ENCODE assay signal across 22 cellular contexts in genomic region chr2:219698684-219699439, GRCh38.
DNase-seq lines count a peak whose midpoint lies in the region; ATAC-seq, FAIRE-seq and TF ChIP-seq lines count a peak whose summit lies in the region.
"Had no signal": no experiment of that assay in that cellular context is flagged by ENCODE, and none has a peak within 500 bp of the region (broad histone marks: within the 10 kb centered on the region; RNA-seq: fewer than 3 reads in every experiment).

No MANE protein-coding gene starts in this region.

- peaks cover 15% of the 10 kb centered on the region for H3K4me1 ChIP-seq in A673 (ENCODE audit: insufficient read depth, low read length, poor library complexity, severe bottlenecking)
- H3K4me1 ChIP-seq in HCT116 (ENCODE audit: control insufficient read depth in 1 of 2, insufficient read depth in 2 of 2, low read length in 2 of 2), result peaks cover 86 to 100% of the 10 kb centered on the region in 2 experiments
- peaks cover 0 to 10% (median 6%) of the 10 kb centered on the region in 4 experiments; a peak in 4 of 7 replicates for H3K4me1 ChIP-seq in H1 (replicated peaks in 1 of 4; ENCODE audit: control insufficient read depth in 3 of 4, insufficient read depth in 4 of 4, low read length in 3 of 4)
- H3K4me1 ChIP-seq: left lung, Peyer's patch, prostate gland, thyroid gland had no signal

- TF ChIP-seq POLR2A in HCT116 (IDR thresholded peaks at IDR 0.05; ENCODE audit: borderline replicate concordance, extremely low read depth, insufficient read depth, insufficient read length) (no peak), H1 (IDR thresholded peaks at IDR 0.05; ENCODE audit: control extremely low read depth in 1 of 2, low read depth in 2 of 2, low read length in 2 of 2) (no peak)

- no peak overlapping the region for H2BK5ac ChIP-seq in H1 (ENCODE audit: low read depth, low read length)

- H3K36me3 ChIP-seq in A673 (ENCODE audit: insufficient read depth, low read length, poor library complexity, severe bottlenecking) (no peaks in the 10 kb centered on the region), HCT116 (ENCODE audit: control insufficient read depth in 1 of 2, insufficient read depth in 2 of 2, low read length in 2 of 2) (peaks cover 0 to 32% of the 10 kb centered on the region in 2 experiments; a peak in 2 of 4 replicates), H1 (ENCODE audit: control insufficient read depth in 2 of 4, insufficient read depth in 4 of 4, low read length in 3 of 4) (no peaks in the 10 kb centered on the region)
- H3K36me3 ChIP-seq: left lung, Peyer's patch, prostate gland, thyroid gland had no signal

- no peaks in the 10 kb centered on the region for H3K79me1 ChIP-seq in H1 (ENCODE audit: low read depth, low read length)

- peak; percentile 75 for DNase-seq in A673 (ENCODE audit: low spot score)
- DNase-seq in HCT116 (ENCODE audit: low read depth, low spot score), result peak; percentile 99
- DNase-seq in NCI-H748 treated with DMSO at 0.1 percent for 48 hours (lab: John Stamatoyannopoulos, UW), result peak; percentile 72
- DNase-seq in H1 (ENCODE audit: low read depth in 1 of 2, low spot score in 2 of 2), result no peak
- DNase-seq in kidney glomerular epithelial cell (lab: John Stamatoyannopoulos, UW), result no peak
- no peak for DNase-seq in NCI-H1092 treated with DMSO at 0.1 percent for 48 hours (lab: John Stamatoyannopoulos, UW)
- DNase-seq in cerebellar nuclear complex (lab: John Stamatoyannopoulos, UW), result no peak
- no peak for DNase-seq in midbrain (lab: John Stamatoyannopoulos, UW)
- DNase-seq: activated CD4-positive, alpha-beta memory T cell treated with anti-CD3 and anti-CD28 coated beads, Interleukin-2, amount 10 ng/mL, durations not matched to agents 7 days and 5 days; amygdala; DMS 273 treated with DMSO at 0.1 percent for 48 hours; effector CD8-positive, alpha-beta T cell; glutamatergic neuron; KG1; left lung; NCI-H1048; Peyer's patch; SK-N-SH; stimulated activated naive CD4-positive, alpha-beta T cell treated with Interleukin-2 at 50 U/mL for 16 hours; thyroid gland had no signal

- peaks cover 98% of the 10 kb centered on the region for H3K79me2 ChIP-seq in HCT116 (ENCODE audit: insufficient read depth, low read length)
- no peaks in the 10 kb centered on the region for H3K79me2 ChIP-seq in H1 (ENCODE audit: control insufficient read depth in 1 of 2, insufficient read depth in 2 of 2, low read length in 2 of 2)

- no peak for TF ChIP-seq EP300 in H1 (IDR thresholded peaks at IDR 0.05; ENCODE audit: borderline replicate concordance in 1 of 2, low read depth in 2 of 2, low read length in 2 of 2)

- no peaks in the 10 kb centered on the region for H4K20me1 ChIP-seq in HCT116 (ENCODE audit: insufficient read depth)
- H4K20me1 ChIP-seq in H1 (replicated peaks in 1 of 2; ENCODE audit: control insufficient read depth in 1 of 2, insufficient read depth in 2 of 2, low read length in 2 of 2), result no peaks in the 10 kb centered on the region

- H2BK12ac ChIP-seq in H1 (ENCODE audit: low read depth, low read length), result no peak overlapping the region

- TF ChIP-seq RAD21 in HCT116 (IDR thresholded peaks at IDR 0.05; ENCODE audit: low read depth) (no peak), H1 (IDR thresholded peaks at IDR 0.05 in 1 of 2, conservative IDR thresholded peaks at IDR 0.05 in 1 of 2; ENCODE audit: low read depth in 2 of 2, low read length in 2 of 2) (no peak)

- no peak overlapping the region for H2BK120ac ChIP-seq in H1 (replicated peaks; ENCODE audit: low read depth, low read length)

- H3K27ac ChIP-seq in A673 (ENCODE audit: low read depth, low read length, poor library complexity, severe bottlenecking), result no peak overlapping the region
- H3K27ac ChIP-seq in HCT116 (ENCODE audit: low read depth, low read length), result peak overlapping the region; percentile 98
- H3K27ac ChIP-seq in H1 (ENCODE audit: low read depth, low read length), result no peak overlapping the region
- H3K27ac ChIP-seq: left lung, Peyer's patch, prostate gland, thyroid gland had no signal

- no peak for TF ChIP-seq CTCF in A673 (conservative IDR thresholded peaks at IDR 0.05; ENCODE audit: low read depth, low read length)
- no peak for TF ChIP-seq CTCF in HCT116 (IDR thresholded peaks at IDR 0.05 in 2 of 3, conservative IDR thresholded peaks at IDR 0.05 in 1 of 3; ENCODE audit: borderline replicate concordance in 1 of 3, insufficient read depth in 1 of 3, low read depth in 2 of 3, low read length in 2 of 3)
- TF ChIP-seq CTCF in H1 (IDR thresholded peaks at IDR 0.05; ENCODE audit: control extremely low read depth in 1 of 3, insufficient read depth in 1 of 3, low read depth in 1 of 3, low read length in 3 of 3), result no peak

- no peak overlapping the region for H4K5ac ChIP-seq in H1 (ENCODE audit: insufficient read length, low read depth, low read length)

- CTCF ChIA-PET in A673 (lab: Charles Lee), result interaction anchor here (0.5 kb wide), 1 partner anchor 125 kb away, joined by 5 read pairs; no protein-coding TSS in a partner anchor
- CTCF ChIA-PET in HCT116 (lab: Charles Lee), result no interaction called here
- CTCF ChIA-PET in H1 (lab: Charles Lee; ENCODE audit: partially characterized antibody), result interaction anchor here (0.6 to 6.1 kb wide), 7 partner anchors 8 to 79 kb away, joined by 4 to 54 read pairs (median 4); no protein-coding TSS in a partner anchor

- no peak for FAIRE-seq in H1 (lab: Jason Lieb, UNC)

- RAD21 ChIA-PET in HCT116 (lab: Charles Lee; ENCODE audit: low non-redundant PET in 1 of 2, low total read pairs in 2 of 2, uncharacterized antibody in 2 of 2, unreplicated experiment in 2 of 2), result no interaction called here

- no peak overlapping the region for H3K23ac ChIP-seq in H1 (ENCODE audit: insufficient read length)

- WGBS in H1 (ENCODE audit: extremely low coverage in 1 of 2, insufficient coverage in 1 of 2, insufficient read length in 1 of 2, insufficient replicate concordance in 2 of 2, low coverage in 1 of 2, low lambda C conversion rate in 2 of 2, missing lambda C conversion rate in 1 of 2), 2 experiments, result 60% methylated on average over 15 of the region's 15 CpGs; no CpG with 5 or more reads in 1 of the 2 experiments

- no peak overlapping the region for H3K56ac ChIP-seq in H1 (replicated peaks; ENCODE audit: insufficient read length, low read depth, low read length)

- no peaks in the 10 kb centered on the region for H3K9me2 ChIP-seq in HCT116 (ENCODE audit: insufficient read depth)
- H3K9me2 ChIP-seq: SK-N-SH had no signal

- H3K14ac ChIP-seq in H1 (ENCODE audit: insufficient read length), result no peak overlapping the region

- H3K4me3 ChIP-seq in A673 (ENCODE audit: low read depth, low read length, poor library complexity, severe bottlenecking) (no peak overlapping the region), HCT116 (replicated peaks in 1 of 2; ENCODE audit: low read depth in 1 of 2, low read length in 2 of 2) (peak overlapping the region; percentile 13 to 27; a peak in 3 of 4 replicates), H1 (ENCODE audit: extremely low read depth in 1 of 4, insufficient read depth in 2 of 4, low read depth in 3 of 4, low read length in 4 of 4) (no peak overlapping the region)
- H3K4me3 ChIP-seq: left lung, Peyer's patch, prostate gland, skin epidermis, thyroid gland had no signal

- no peak overlapping the region for H2AK5ac ChIP-seq in H1 (ENCODE audit: low read depth, low read length)

- H2BK20ac ChIP-seq in H1 (ENCODE audit: low read length), result no peak overlapping the region; the same call in 1 of the 2 replicates

- ATAC-seq in HCT116, result peak; percentile 77
- ATAC-seq: left lung had no signal

- H4K8ac ChIP-seq in H1 (ENCODE audit: extremely low read depth, insufficient read depth, low read length), result no peak overlapping the region

- H3K9ac ChIP-seq in HCT116 (ENCODE audit: low read length) (peak overlapping the region; percentile 61), H1 (replicated peaks in 1 of 4; ENCODE audit: extremely low read depth in 1 of 4, low read depth in 3 of 4, low read length in 3 of 4) (no peak overlapping the region)
- H3K9ac ChIP-seq: SK-N-SH had no signal

- no peaks in the 10 kb centered on the region for H3K23me2 ChIP-seq in H1 (ENCODE audit: low read depth, low read length)

- BruUV-seq in A673 (replicated peaks; lab: Mats Ljungman, UMichigan), result no TSS peak
- BruUV-seq in HCT116 (replicated peaks; lab: Mats Ljungman, UMichigan), result no TSS peak

- no peak overlapping the region for H4K91ac ChIP-seq in H1 (replicated peaks; ENCODE audit: insufficient read length, low read length)

- no peak overlapping the region for H2BK15ac ChIP-seq in H1 (ENCODE audit: low read length)

- H3K9me3 ChIP-seq in A673 (ENCODE audit: low read depth, low read length, poor library complexity, severe bottlenecking) (no peaks in the 10 kb centered on the region), HCT116 (ENCODE audit: control insufficient read depth in 1 of 2, insufficient read depth in 1 of 2, low read depth in 1 of 2, low read length in 2 of 2) (no peaks in the 10 kb centered on the region; a peak in 1 of 4 replicates), H1 (ENCODE audit: insufficient read depth in 2 of 2, low read depth in 1 of 2, low read length in 1 of 2) (no peaks in the 10 kb centered on the region; a peak in 1 of 4 replicates)
- H3K9me3 ChIP-seq: left lung, Peyer's patch, prostate gland, SK-N-SH, thyroid gland had no signal

- no peak overlapping the region for H3K4ac ChIP-seq in H1 (replicated peaks; ENCODE audit: insufficient read length, low read depth, low read length)

- H3K27me3 ChIP-seq in A673 (replicated peaks; ENCODE audit: insufficient read depth, low read depth, low read length, poor library complexity) (no peaks in the 10 kb centered on the region), HCT116 (ENCODE audit: insufficient read depth, low read length) (no peaks in the 10 kb centered on the region), H1 (replicated peaks in 1 of 4; ENCODE audit: control insufficient read depth in 3 of 4, extremely low read depth in 1 of 4, insufficient read depth in 3 of 4, low read length in 3 of 4) (0 out of 7 replicates have a peak, but pooled peaks cover 0 to 2% (median 0%) of the 10 kb centered on the region in 4 experiments)
- H3K27me3 ChIP-seq: Peyer's patch, thyroid gland had no signal

- intact Hi-C loops in A673 (cut with micrococcal nuclease; ENCODE audit: unreplicated experiment) (no loop called here), HCT116 (cut with micrococcal nuclease) (loop anchor here (1.0 kb wide), 1 partner anchor 11 kb away; no protein-coding TSS in a partner anchor)

- H3K4me2 ChIP-seq in HCT116 (ENCODE audit: low read length) (peak overlapping the region; percentile 74), H1 (ENCODE audit: insufficient read depth in 1 of 2, low read depth in 2 of 2, low read length in 2 of 2) (peak overlapping the region; percentile 2 to 30; a peak in 1 of 4 replicates)
- H3K4me2 ChIP-seq: SK-N-SH had no signal

- POLR2A ChIA-PET in A673 (lab: Charles Lee; ENCODE audit: low non-redundant PET), result no interaction called here
- POLR2A ChIA-PET in HCT116 (lab: Charles Lee), result interaction anchor here (1.8 to 3.4 kb wide), 2 partner anchors 11 to 14 kb away, joined by 8 to 19 read pairs; no protein-coding TSS in a partner anchor
- POLR2A ChIA-PET in H1 (lab: Charles Lee; ENCODE audit: partially characterized antibody), result interaction anchor here (1.2 kb wide), 2 partner anchors 9 to 14 kb away, joined by 3 read pairs; no protein-coding TSS in a partner anchor

- H2AFZ ChIP-seq in HCT116 (ENCODE audit: low read depth, low read length, poor library complexity, severe bottlenecking) (no peak overlapping the region), H1 (ENCODE audit: low read length) (no peak overlapping the region; the same call in 1 of the 2 replicates)

- H3K18ac ChIP-seq in H1 (ENCODE audit: extremely low read depth, low read length), result no peak overlapping the region

Comparison
In these comparisons a context has a peak if more than half of its experiments do, and no peak if none do; other contexts are left out.
1. DNase-seq: peak in A673 (single experiment), HCT116 (single experiment) and NCI-H748 treated with DMSO at 0.1 percent for 48 hours (single experiment); none in H1 (0 of 2), kidney glomerular epithelial cell (single experiment), NCI-H1092 treated with DMSO at 0.1 percent for 48 hours (single experiment), cerebellar nuclear complex (0 of 2) and midbrain (single experiment).
2. H3K4me3 ChIP-seq: peak in HCT116 (2 of 2); none in A673 (single experiment) and H1 (0 of 4).